22 cellular contexts compared by ENCODE assay signal in the genomic region with DNA sequence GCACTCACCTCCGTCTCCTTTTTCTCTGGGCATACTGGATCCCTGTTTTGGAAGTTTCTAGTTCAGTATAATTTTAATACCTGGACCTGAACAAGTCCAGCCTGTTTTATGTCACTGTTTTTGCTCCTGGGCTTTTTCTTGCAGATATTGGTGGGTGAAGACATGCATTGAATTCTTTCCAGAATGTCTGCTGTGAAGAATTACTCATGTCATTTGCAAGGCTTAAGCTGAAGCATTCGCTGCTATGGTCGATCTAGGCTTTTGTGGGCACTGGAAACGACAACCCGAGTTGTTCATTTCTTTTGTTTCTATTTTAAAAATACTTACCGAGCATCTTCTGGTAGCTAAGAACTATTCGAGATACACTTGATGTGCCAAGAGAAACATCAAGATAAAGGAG. TPM values are rescaled to one million over a fixed set of nuclear protein-coding genes. Genes with fewer than 3 reads are reported as not detected.
A peak's percentile ranks its signal among the peaks of the same experiment; 100 is the strongest.
DNase-seq lines count a peak whose midpoint lies in the region; FAIRE-seq and TF ChIP-seq lines count a peak whose summit lies in the region.
"Had no signal": no experiment of that assay in that cellular context is flagged by ENCODE, and none has a peak within 500 bp of the region (broad histone marks: within the 10 kb centered on the region; RNA-seq: fewer than 3 reads in every experiment).

No MANE protein-coding gene starts in this region.

- H3K4me3 ChIP-seq in BLaER1 (no peak overlapping the region), epithelial cell of esophagus (ENCODE audit: low read length) (no peak overlapping the region), Karpas-422 (ENCODE audit: low read length) (no peak overlapping the region)
- H3K4me3 ChIP-seq: K562, right lobe of liver had no signal

- H3K36me3 Mint-ChIP-seq in osteocyte (ENCODE audit: unreplicated experiment) = peaks cover 18% of the 10 kb centered on the region
- H3K36me3 Mint-ChIP-seq: stimulated activated effector memory CD8-positive, alpha-beta T cell treated with anti-CD3 and anti-CD28 coated beads, Interleukin-12 subunit alpha, Interleukin-12 subunit beta, amount 100 ng/mL, for 72 hours had no signal

- peak overlapping the region; percentile 24 for H3K4me3 Mint-ChIP-seq in osteocyte (ENCODE audit: unreplicated experiment)
- H3K4me3 Mint-ChIP-seq: stimulated activated effector memory CD8-positive, alpha-beta T cell treated with anti-CD3 and anti-CD28 coated beads, Interleukin-12 subunit alpha, Interleukin-12 subunit beta, amount 100 ng/mL, for 72 hours had no signal

- H3K27me3 ChIP-seq in BLaER1 (0 out of 2 replicates have a peak, but pooled peaks cover 6% of the 10 kb centered on the region), Karpas-422 (ENCODE audit: low read length) (no peaks in the 10 kb centered on the region)
- H3K27me3 ChIP-seq: BE2C, right lobe of liver had no signal

- no peaks in the 10 kb centered on the region for H3K79me2 ChIP-seq in Karpas-422 (ENCODE audit: low read length)

- peaks cover 78% of the 10 kb centered on the region for H3K4me1 Mint-ChIP-seq in osteocyte (ENCODE audit: unreplicated experiment)

- TF ChIP-seq CTCF in epithelial cell of esophagus (IDR thresholded peaks at IDR 0.05; ENCODE audit: insufficient read depth, low read depth, low read length, missing control alignments) (no peak), osteocyte (IDR thresholded peaks at IDR 0.05) (no peak), D721Med (IDR thresholded peaks at IDR 0.05; ENCODE audit: insufficient read depth, missing control alignments) (no peak)

- H3K9ac ChIP-seq in BLaER1 (no peak overlapping the region), Karpas-422 (ENCODE audit: low read length) (no peak overlapping the region)

- no peak overlapping the region for H2AFZ ChIP-seq in Karpas-422 (ENCODE audit: low read length)

- H3K27me3 Mint-ChIP-seq in osteocyte (ENCODE audit: unreplicated experiment) = no peaks in the 10 kb centered on the region

- H4K20me1 ChIP-seq in BLaER1 = peaks cover 99% of the 10 kb centered on the region
- H4K20me1 ChIP-seq in Karpas-422 (ENCODE audit: insufficient read depth, low read depth, low read length) = no peaks in the 10 kb centered on the region

- peaks cover 59% of the 10 kb centered on the region for H3K4me1 ChIP-seq in BLaER1
- H3K4me1 ChIP-seq in Karpas-422 (ENCODE audit: low read length) = peaks cover 2% of the 10 kb centered on the region

- peak overlapping the region; percentile 81 for H3K27ac Mint-ChIP-seq in osteocyte (ENCODE audit: unreplicated experiment)
- H3K27ac Mint-ChIP-seq: stimulated activated effector memory CD8-positive, alpha-beta T cell treated with anti-CD3 and anti-CD28 coated beads, Interleukin-12 subunit alpha, Interleukin-12 subunit beta, amount 100 ng/mL, for 72 hours had no signal

- FAIRE-seq in D721Med (lab: Jason Lieb, UNC) = no peak
- FAIRE-seq: K562 had no signal

- H3K36me3 ChIP-seq in BLaER1 (peaks cover 37% of the 10 kb centered on the region), Karpas-422 (ENCODE audit: insufficient read depth, low read length) (no peaks in the 10 kb centered on the region)
- H3K36me3 ChIP-seq: BE2C, WERI-Rb-1 had no signal

- H3K9me3 ChIP-seq in BLaER1 (no peaks in the 10 kb centered on the region), Karpas-422 (ENCODE audit: low read length) (no peaks in the 10 kb centered on the region)
- H3K9me3 ChIP-seq: BE2C, right lobe of liver had no signal

- H3K27ac ChIP-seq in BLaER1 (no peak overlapping the region), Karpas-422 (ENCODE audit: low read length) (no peak overlapping the region)
- H3K27ac ChIP-seq: right lobe of liver had no signal

- no peaks in the 10 kb centered on the region for H3K9me2 ChIP-seq in Karpas-422 (replicated peaks; ENCODE audit: insufficient read depth, low read length)

- H3K4me2 ChIP-seq in BLaER1 (peak overlapping the region; percentile 54; the same call in 1 of the 2 replicates), Karpas-422 (ENCODE audit: low read depth, low read length, poor library complexity, severe bottlenecking) (no peak overlapping the region)

- DNase-seq in LHCN-M2 (ENCODE audit: low read depth) (peak; percentile 21), epithelial cell of esophagus (ENCODE audit: low read depth) (peak; percentile 59), osteocyte (ENCODE audit: extremely low spot score, unreplicated experiment) (no peak), D721Med (ENCODE audit: insufficient read length, low spot score) (no peak), Karpas-422 (no peak), NOMO-1 treated with DMSO at 0.1 percent for 48 hours (lab: John Stamatoyannopoulos, UW; ENCODE audit: unreplicated experiment) (no peak)
- DNase-seq in activated effector memory CD4-positive, alpha-beta T cell treated with Interleukin-2 at 50 U/mL for 16 hours = no peak
- DNase-seq: activated CD8-positive, alpha-beta memory T cell treated with anti-CD3 and anti-CD28 coated beads for 24 hours; activated gamma-delta T cell; BE2C; central memory CD4-positive, alpha-beta T cell; DMS53; head of caudate nucleus; left cardiac atrium; NCI-H146; NCI-H446 treated with DMSO at 0.1 percent for 48 hours; right lobe of liver; SW 1271; WERI-Rb-1 had no signal

- no peaks in the 10 kb centered on the region for H3K9me3 Mint-ChIP-seq in osteocyte (ENCODE audit: unreplicated experiment)
- H3K9me3 Mint-ChIP-seq: stimulated activated effector memory CD8-positive, alpha-beta T cell treated with anti-CD3 and anti-CD28 coated beads, Interleukin-12 subunit alpha, Interleukin-12 subunit beta, amount 100 ng/mL, for 72 hours had no signal

RNA-seq across cellular contexts. Expression of a gene that starts 36.7 kb away (rescaled TPM):
- total RNA-seq in LHCN-M2 (2014; rRNA removed) (2.9 and 3.4 TPM in 2 replicates), osteocyte (86.9 and 88.2 TPM in 2 replicates)
- 6.2 TPM for polyA plus RNA-seq in LHCN-M2 (2012)
- total RNA-seq in Karpas-422 (2014; rRNA removed; shearing (Covaris generic); ENCODE audit: low replicate concordance) = 0.07 TPM in 1 of 2 replicates, not detected in the other

Comparison
In these comparisons a context has a peak if more than half of its experiments do, and no peak if none do; other contexts are left out.
1. DNase-seq: peak in LHCN-M2 (single experiment) and epithelial cell of esophagus (single experiment); none in osteocyte (single experiment), D721Med (single experiment), activated effector memory CD4-positive, alpha-beta T cell treated with Interleukin-2 at 50 U/mL for 16 hours (single experiment), Karpas-422 (single experiment) and NOMO-1 treated with DMSO at 0.1 percent for 48 hours (single experiment).
2. RNA of a gene that starts 36.7 kb away (total RNA-seq): 86.9 to 88.2 TPM in osteocyte; 2.9 to 3.4 TPM in LHCN-M2 and 0.07 TPM in Karpas-422; every median in the first group is over 10 times any median in the second.